In genomic region chr13:50125556-50126377, GRCh38 we compare ENCODE assay signal across 8 cellular contexts.
DNase-seq lines count a peak whose midpoint lies in the region; ATAC-seq and TF ChIP-seq lines count a peak whose summit lies in the region.

No MANE protein-coding gene starts in this region.

- H3K4me1 ChIP-seq in testis: peaks cover 17% of the 10 kb centered on the region

- H3K27me3 ChIP-seq in testis: peaks cover 5% of the 10 kb centered on the region

- H3K27ac Mint-ChIP-seq in activated naive CD8-positive, alpha-beta T cell treated with anti-CD3 and anti-CD28 coated beads, Interleukin-2, amount 10 ng/mL, durations not matched to agents 7 days and 5 days: peak overlapping the region; percentile 88
- H3K27ac Mint-ChIP-seq in glutamatergic neuron (ENCODE audit: unreplicated experiment): peak overlapping the region; percentile 86

- peak; percentile 27 for ATAC-seq in activated naive CD8-positive, alpha-beta T cell treated with anti-CD3 and anti-CD28 coated beads, Interleukin-2, amount 10 ng/mL, durations not matched to agents 7 days and 5 days (ENCODE audit: low read depth)
- ATAC-seq in omental fat pad (ENCODE audit: low FRiP score): peak; percentile 48

- H3K27ac ChIP-seq in C4-2B (peak overlapping the region; percentile 100), testis (peak overlapping the region; percentile 97 to 98)

- H3K9me3 ChIP-seq in testis: no peaks in the 10 kb centered on the region

- peaks cover 35% of the 10 kb centered on the region for H3K4me1 Mint-ChIP-seq in activated naive CD8-positive, alpha-beta T cell treated with anti-CD3 and anti-CD28 coated beads, Interleukin-2, amount 10 ng/mL, durations not matched to agents 7 days and 5 days
- H3K4me1 Mint-ChIP-seq in glutamatergic neuron (ENCODE audit: low read depth, unreplicated experiment): peaks cover 38% of the 10 kb centered on the region

- H3K9me3 Mint-ChIP-seq in activated naive CD8-positive, alpha-beta T cell treated with anti-CD3 and anti-CD28 coated beads, Interleukin-2, amount 10 ng/mL, durations not matched to agents 7 days and 5 days: no peaks in the 10 kb centered on the region
- peaks cover 12% of the 10 kb centered on the region for H3K9me3 Mint-ChIP-seq in glutamatergic neuron (ENCODE audit: unreplicated experiment)

- TF ChIP-seq CTCF in C4-2B (conservative IDR thresholded peaks at IDR 0.05) (no peak), glutamatergic neuron (IDR thresholded peaks at IDR 0.05; ENCODE audit: partially characterized antibody, unreplicated experiment) (no peak), omental fat pad (IDR thresholded peaks at IDR 0.05) (no peak), testis (IDR thresholded peaks at IDR 0.05) (no peak)

- peak overlapping the region; percentile 82 for H3K4me3 Mint-ChIP-seq in activated naive CD8-positive, alpha-beta T cell treated with anti-CD3 and anti-CD28 coated beads, Interleukin-2, amount 10 ng/mL, durations not matched to agents 7 days and 5 days
- H3K4me3 Mint-ChIP-seq in glutamatergic neuron (ENCODE audit: unreplicated experiment): peak overlapping the region; percentile 90

- peak overlapping the region; percentile 91 for H3K4me3 ChIP-seq in testis

- DNase-seq in H4 (ENCODE audit: low spot score): peak; percentile 57
- peak; percentile 80 for DNase-seq in NCI-H1436 (lab: John Stamatoyannopoulos, UW)
- peak; percentile 90 for DNase-seq in SKM-1 treated with dmso at 0.1 percent for 144 hours (lab: John Stamatoyannopoulos, UW; ENCODE audit: unreplicated experiment)
- DNase-seq in activated naive CD8-positive, alpha-beta T cell treated with anti-CD3 and anti-CD28 coated beads, Interleukin-2, amount 10 ng/mL, durations not matched to agents 7 days and 5 days: peak; percentile 78
- DNase-seq in glutamatergic neuron: peak; percentile 90
- DNase-seq in omental fat pad (ENCODE audit: low spot score): peak; percentile 77
- DNase-seq in testis: peak; percentile 92

- H3K36me3 Mint-ChIP-seq in activated naive CD8-positive, alpha-beta T cell treated with anti-CD3 and anti-CD28 coated beads, Interleukin-2, amount 10 ng/mL, durations not matched to agents 7 days and 5 days: peaks cover 12% of the 10 kb centered on the region
- H3K36me3 Mint-ChIP-seq in glutamatergic neuron (ENCODE audit: unreplicated experiment): no peaks in the 10 kb centered on the region

- intact Hi-C loops in testis (cut with DNase I; ENCODE audit: low total_unique reads): loop anchor here (5.0 kb wide), 1 partner anchor 43 kb away; no protein-coding TSS in a partner anchor

- TF ChIP-seq POLR2A in testis (IDR thresholded peaks at IDR 0.05): no peak

- H3K27me3 Mint-ChIP-seq in activated naive CD8-positive, alpha-beta T cell treated with anti-CD3 and anti-CD28 coated beads, Interleukin-2, amount 10 ng/mL, durations not matched to agents 7 days and 5 days: peaks cover 30% of the 10 kb centered on the region
- peaks cover 15% of the 10 kb centered on the region for H3K27me3 Mint-ChIP-seq in glutamatergic neuron (ENCODE audit: unreplicated experiment)

- 3 to 18% methylated on average over 20 to 50 of the region's 94 CpGs for WGBS in testis, 2 donors

- POLR2A ChIA-PET in activated naive CD8-positive, alpha-beta T cell treated with anti-CD3 and anti-CD28 coated beads, Interleukin-2, amount 10 ng/mL, durations not matched to agents 7 days and 5 days (lab: Charles Lee): interaction anchor here (0.6 to 6.6 kb wide), 27 partner anchors 9 to 867 kb away, joined by 3 to 224 read pairs (median 5); partner anchors contain the start of genes RNASEH2B, SPRYD7 and TRIM13

- H3K36me3 ChIP-seq in testis (ENCODE audit: low read depth, missing control alignments): no peaks in the 10 kb centered on the region

Comparison
In these comparisons a context has a peak if more than half of its experiments do, and no peak if none do; other contexts are left out.
1. Peak in every context shown above with its lines: DNase-seq, ATAC-seq, H3K4me3 ChIP-seq and H3K27ac ChIP-seq.